ENCODE assay signal across 8 cellular contexts in genomic region chr11:66438009-66438503, GRCh38. TPM values are rescaled to one million over a fixed set of nuclear protein-coding genes. Genes with fewer than 3 reads are reported as not detected.
DNase-seq lines count a peak whose midpoint lies in the region; ATAC-seq and TF ChIP-seq lines count a peak whose summit lies in the region.

No MANE protein-coding gene starts in this region.

- intact Hi-C loops in sciatic nerve (cut with DNase I): loop anchor here (10.0 kb wide), 1 partner anchor 397 kb away; no protein-coding TSS in a partner anchor

- H3K4me2 ChIP-seq in GM23248 (ENCODE audit: unreplicated experiment): peak overlapping the region; percentile 80

- H3K9ac ChIP-seq in GM23248: peak overlapping the region; percentile 91
- H3K9ac ChIP-seq in skeletal muscle tissue (ENCODE audit: low read depth in 1 of 3, low read length in 3 of 3): peak overlapping the region; percentile 77 to 89 (median 87)

- DNase-seq in GM23248 (no peak), T-helper 17 cell (no peak), sciatic nerve (ENCODE audit: low spot score) (no peak)

- peak overlapping the region; percentile 93 for H3K27ac Mint-ChIP-seq in T-helper 17 cell

- H3K27me3 Mint-ChIP-seq in T-helper 17 cell: no peaks in the 10 kb centered on the region

- TF ChIP-seq CTCF in gastroesophageal sphincter (IDR thresholded peaks at IDR 0.05): no peak

- H3K27ac ChIP-seq in GM23248 (no peak overlapping the region; the same call in 1 of the 2 replicates), gastroesophageal sphincter (peak overlapping the region; percentile 78 to 87 (median 84)), skeletal muscle tissue (ENCODE audit: low read depth, low read length) (peak overlapping the region; percentile 82)

- in situ Hi-C loops in GM23248 (cut with MboI): no loop called here

- peaks cover 2% of the 10 kb centered on the region; the same call in 1 of the 2 replicates for H3F3A ChIP-seq in GM23248 (ENCODE audit: insufficient read depth)

- no peaks in the 10 kb centered on the region for H3K36me3 Mint-ChIP-seq in T-helper 17 cell (ENCODE audit: low read depth)

- TF ChIP-seq EP300 in gastroesophageal sphincter (IDR thresholded peaks at IDR 0.05): no peak

- no peaks in the 10 kb centered on the region for H4K20me1 ChIP-seq in GM23248 (ENCODE audit: insufficient read depth)

- peaks cover 7% of the 10 kb centered on the region; the same call in 1 of the 2 replicates for H3K79me2 ChIP-seq in GM23248 (ENCODE audit: insufficient read depth)

- H3K27me3 ChIP-seq in GM23248 (replicated peaks; ENCODE audit: insufficient read depth) (no peaks in the 10 kb centered on the region), gastroesophageal sphincter (no peaks in the 10 kb centered on the region), skeletal muscle tissue (ENCODE audit: control insufficient read depth in 3 of 3, insufficient read depth in 3 of 3, low read length in 3 of 3) (no peaks in the 10 kb centered on the region)

- no peaks in the 10 kb centered on the region for H3K9me2 ChIP-seq in GM23248 (ENCODE audit: insufficient read depth)

- 0 to 3% methylated on average over 12 of the region's 12 CpGs for WGBS in GM23248 (ENCODE audit: low coverage in 1 of 2, low lambda C conversion rate in 2 of 2, missing lambda C conversion rate in 2 of 2), 2 experiments
- WGBS in gastroesophageal sphincter (ENCODE audit: low coverage in 1 of 2), 2 donors: 2 to 21% methylated on average over 6 to 12 of the region's 12 CpGs

- H3K4me3 ChIP-seq in GM23248 (peak overlapping the region; percentile 78), gastroesophageal sphincter (peak overlapping the region; percentile 74 to 76), skeletal muscle tissue (ENCODE audit: low read length in 3 of 3) (peak overlapping the region; percentile 81 to 95 (median 86))

- no peak for ATAC-seq in T-helper 17 cell
- no peak for ATAC-seq in gastroesophageal sphincter
- ATAC-seq in sciatic nerve: no peak
- ATAC-seq in GM19023 (IDR thresholded peaks at IDR 0.05; ENCODE audit: unreplicated experiment): no peak
- ATAC-seq in HG03135 (IDR thresholded peaks at IDR 0.05; ENCODE audit: unreplicated experiment): no peak
- no peak for ATAC-seq in GM21515 (IDR thresholded peaks at IDR 0.05; ENCODE audit: unreplicated experiment)

- H3K36me3 ChIP-seq in GM23248 (ENCODE audit: low read depth) (0 out of 2 replicates have a peak, but pooled peaks cover 10% of the 10 kb centered on the region), gastroesophageal sphincter (peaks cover 0 to 42% of the 10 kb centered on the region in 2 donors), skeletal muscle tissue (ENCODE audit: control insufficient read depth in 3 of 3, insufficient read depth in 3 of 3, low read length in 3 of 3) (peaks cover 16 to 24% (median 20%) of the 10 kb centered on the region in 3 donors)

- H3K4me1 Mint-ChIP-seq in T-helper 17 cell: peaks cover 12% of the 10 kb centered on the region

- H2AFZ ChIP-seq in GM23248: peak overlapping the region; percentile 96

- no peak for TF ChIP-seq POLR2A in gastroesophageal sphincter (IDR thresholded peaks at IDR 0.05)

- H3K4me1 ChIP-seq in GM23248 (ENCODE audit: insufficient read depth) (peaks cover 3% of the 10 kb centered on the region), gastroesophageal sphincter (peaks cover 0 to 18% (median 7%) of the 10 kb centered on the region in 3 donors), skeletal muscle tissue (ENCODE audit: control insufficient read depth in 3 of 3, insufficient read depth in 3 of 3, low read length in 3 of 3) (peaks cover 7 to 17% (median 9%) of the 10 kb centered on the region in 3 donors)

- no peaks in the 10 kb centered on the region for H3K9me3 ChIP-seq in GM23248 (ENCODE audit: low read depth)
- no peaks in the 10 kb centered on the region for H3K9me3 ChIP-seq in T-helper 17 cell (ENCODE audit: control insufficient read depth, low read length, poor library complexity, severe bottlenecking)
- no peaks in the 10 kb centered on the region for H3K9me3 ChIP-seq in gastroesophageal sphincter
- H3K9me3 ChIP-seq in skeletal muscle tissue (ENCODE audit: control insufficient read depth in 3 of 3, low read length in 3 of 3): no peaks in the 10 kb centered on the region

- peak overlapping the region; percentile 89 for H3K4me3 Mint-ChIP-seq in T-helper 17 cell

RNA-seq across cellular contexts. Expression of gene MRPL11, which starts 0.6 kb away (rescaled TPM):
- total RNA-seq in GM23248 (2014; rRNA removed; shearing (Covaris generic)): 36.7 and 53.5 TPM in 2 replicates
- 75.7 and 76.6 TPM in 2 replicates for polyA plus RNA-seq in GM23248 (2016; fragmentation: Nextera tagmentation; extraction: Ambion mirVana)
- total RNA-seq in T-helper 17 cell: 10 to 100 TPM; 30.1 to 31.1 TPM
- 10 to 100 TPM; 36.3 to 48.1 (median 45.6) TPM for total RNA-seq in gastroesophageal sphincter
- total RNA-seq in skeletal muscle tissue: 27.1 TPM
- 25.1 TPM for total RNA-seq in sciatic nerve

RNA-seq across cellular contexts. Expression of gene NPAS4, which starts 17.2 kb away (rescaled TPM):
- not detected in 2 replicates for total RNA-seq in GM23248 (2014; rRNA removed; shearing (Covaris generic))
- not detected in 2 replicates for polyA plus RNA-seq in GM23248 (2016; fragmentation: Nextera tagmentation; extraction: Ambion mirVana)
- total RNA-seq in T-helper 17 cell: not detected
- total RNA-seq in gastroesophageal sphincter: 1 to 10 TPM in 1 of 4 donors, under 1 TPM in 2, not detected in 1; 0.27 to 2.6 (median 0.93) TPM
- under 0.01 TPM for total RNA-seq in skeletal muscle tissue
- not detected for total RNA-seq in sciatic nerve

RNA-seq across cellular contexts. Expression of gene PELI3, which starts 28.6 kb away (rescaled TPM):
- 8.1 and 10.5 TPM in 2 replicates for total RNA-seq in GM23248 (2014; rRNA removed; shearing (Covaris generic))
- 5.3 and 5.8 TPM in 2 replicates for polyA plus RNA-seq in GM23248 (2016; fragmentation: Nextera tagmentation; extraction: Ambion mirVana)
- 10 to 100 TPM; 11.3 to 13.3 TPM for total RNA-seq in T-helper 17 cell
- total RNA-seq in gastroesophageal sphincter: 10 to 100 TPM; 20.5 to 43.9 (median 29.9) TPM
- total RNA-seq in skeletal muscle tissue: 9.4 TPM
- total RNA-seq in sciatic nerve: 14.8 TPM

RNA-seq across cellular contexts. Expression of gene DPP3, which starts 42.2 kb away (rescaled TPM):
- 50.8 and 64.1 TPM in 2 replicates for total RNA-seq in GM23248 (2014; rRNA removed; shearing (Covaris generic))
- 33.5 and 34.7 TPM in 2 replicates for polyA plus RNA-seq in GM23248 (2016; fragmentation: Nextera tagmentation; extraction: Ambion mirVana)
- total RNA-seq in T-helper 17 cell: 10 to 100 TPM; 23.9 to 34.0 TPM
- total RNA-seq in gastroesophageal sphincter: 10 to 100 TPM; 11.5 to 35.3 (median 22.4) TPM
- 26.1 TPM for total RNA-seq in skeletal muscle tissue
- 12.4 TPM for total RNA-seq in sciatic nerve
